ENCODE assay signal across 4 cellular contexts in the genomic region with DNA sequence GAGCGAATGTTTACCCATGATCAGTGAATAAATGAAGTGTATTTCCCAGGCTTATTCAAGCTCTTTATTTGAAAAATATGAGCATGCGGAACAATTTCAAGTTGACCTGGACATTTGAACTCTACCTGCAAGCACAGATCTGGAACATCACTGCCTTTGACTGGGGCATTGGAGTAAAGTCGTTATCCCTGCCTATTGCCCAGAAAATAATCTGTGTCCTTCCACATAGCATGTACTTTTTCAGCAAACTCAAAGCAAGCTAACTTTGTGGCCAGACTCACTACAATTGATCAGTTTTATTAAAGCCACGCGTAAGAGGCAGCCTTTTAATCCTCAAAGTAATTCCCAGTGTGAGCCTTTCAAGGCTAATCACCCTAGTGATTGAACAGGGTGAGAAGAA.
"Had no signal": no experiment of that assay in that cellular context is flagged by ENCODE, and none has a peak within 500 bp of the region (broad histone marks: within the 10 kb centered on the region; RNA-seq: fewer than 3 reads in every experiment).

No MANE protein-coding gene starts in this region.

- H3K4me3 Mint-ChIP-seq: IgD-negative memory B cell had no signal

- H3K27ac ChIP-seq: HL-60 had no signal

- H3K4me3 ChIP-seq: K562 had no signal

- FAIRE-seq: HTR-8/SVneo, K562 had no signal

- ATAC-seq: K562 had no signal

- H3K9me3 Mint-ChIP-seq: IgD-negative memory B cell had no signal

- H3K36me3 Mint-ChIP-seq: IgD-negative memory B cell had no signal

- H3K27ac Mint-ChIP-seq: IgD-negative memory B cell had no signal
